Comparison of ENCODE assay signal across 16 cellular contexts in genomic region chrX:148774276-148774675, GRCh38.
DNase-seq lines count a peak whose midpoint lies in the region; TF ChIP-seq lines count a peak whose summit lies in the region.
"Had no signal": no experiment of that assay in that cellular context is flagged by ENCODE, and none has a peak within 500 bp of the region (broad histone marks: within the 10 kb centered on the region; RNA-seq: fewer than 3 reads in every experiment).

No MANE protein-coding gene starts in this region.

- H3K36me3 Mint-ChIP-seq in progenitor cell of endocrine pancreas (ENCODE audit: insufficient read depth), result no peaks in the 10 kb centered on the region
- no peaks in the 10 kb centered on the region for H3K36me3 Mint-ChIP-seq in MCF 10A (ENCODE audit: insufficient read depth, unreplicated experiment)
- H3K36me3 Mint-ChIP-seq: CD4-positive, alpha-beta memory T cell had no signal

- H3K4me1 Mint-ChIP-seq in progenitor cell of endocrine pancreas (ENCODE audit: low read depth) (no peaks in the 10 kb centered on the region), MCF 10A (ENCODE audit: insufficient read depth, unreplicated experiment) (peaks cover 8% of the 10 kb centered on the region)
- H3K4me1 Mint-ChIP-seq: CD14-positive monocyte had no signal

- TF ChIP-seq CTCF in cardiac fibroblast (IDR thresholded peaks at IDR 0.05; ENCODE audit: low read depth, low read length), result no peak
- TF ChIP-seq CTCF in fibroblast of pulmonary artery (IDR thresholded peaks at IDR 0.05; ENCODE audit: low read length, missing control alignments), result no peak
- no peak for TF ChIP-seq CTCF in progenitor cell of endocrine pancreas (IDR thresholded peaks at IDR 0.05; ENCODE audit: unreplicated experiment)
- no peak for TF ChIP-seq CTCF in MCF 10A (IDR thresholded peaks at IDR 0.05; ENCODE audit: unreplicated experiment)

- H3K9me3 Mint-ChIP-seq in progenitor cell of endocrine pancreas (ENCODE audit: low read depth) (peaks cover 34% of the 10 kb centered on the region), MCF 10A (ENCODE audit: unreplicated experiment) (peaks cover 16% of the 10 kb centered on the region)

- no peak overlapping the region for H3K4me3 ChIP-seq in cardiac fibroblast (replicated peaks in 1 of 2; ENCODE audit: low read depth in 2 of 2, low read length in 2 of 2)
- no peak overlapping the region for H3K4me3 ChIP-seq in fibroblast of pulmonary artery (replicated peaks; ENCODE audit: low read depth, low read length)
- H3K4me3 ChIP-seq: A549, BLaER1, GM12878 had no signal

- POLR2A ChIA-PET in MCF 10A (lab: Yijun Ruan, JAX), result no interaction called here

- intact Hi-C loops in MCF 10A (cut with micrococcal nuclease), result no loop called here

- CTCF ChIA-PET in MCF 10A (lab: Yijun Ruan, JAX), result no interaction called here

- no peak overlapping the region for H3K27ac Mint-ChIP-seq in progenitor cell of endocrine pancreas
- no peak overlapping the region for H3K27ac Mint-ChIP-seq in MCF 10A (ENCODE audit: low read depth, unreplicated experiment)
- H3K27ac Mint-ChIP-seq: CD14-positive monocyte; CD4-positive, alpha-beta memory T cell; HFFc6 had no signal

- peak; percentile 60 for DNase-seq in NCI-H226
- DNase-seq in cardiac fibroblast (ENCODE audit: low read depth in 2 of 2), result peak; percentile 39 to 58
- DNase-seq in fibroblast of pulmonary artery (ENCODE audit: low read depth), result peak; percentile 50
- DNase-seq in progenitor cell of endocrine pancreas (ENCODE audit: low spot score, unreplicated experiment), result no peak
- no peak for DNase-seq in MCF 10A (ENCODE audit: unreplicated experiment)
- no peak for DNase-seq in NCI-H2081 treated with DMSO at 0.1 percent for 48 hours (lab: John Stamatoyannopoulos, UW)
- DNase-seq: Calu3; CD4-positive, alpha-beta memory T cell; DMS79 treated with DMSO at 0.1 percent for 48 hours; GOT3; H7; HFFc6 had no signal

- H3K27me3 Mint-ChIP-seq in progenitor cell of endocrine pancreas, result no peaks in the 10 kb centered on the region
- H3K27me3 Mint-ChIP-seq in MCF 10A (ENCODE audit: insufficient read depth, unreplicated experiment), result no peaks in the 10 kb centered on the region
- H3K27me3 Mint-ChIP-seq: CD4-positive, alpha-beta memory T cell had no signal

- H3K4me3 Mint-ChIP-seq in progenitor cell of endocrine pancreas (ENCODE audit: low read depth) (no peak overlapping the region), MCF 10A (ENCODE audit: unreplicated experiment) (no peak overlapping the region)
- H3K4me3 Mint-ChIP-seq: CD14-positive monocyte; CD4-positive, alpha-beta memory T cell; HFFc6 had no signal

- BruUV-seq in MCF 10A (replicated peaks; lab: Mats Ljungman, UMichigan), result no TSS peak

Comparison
In these comparisons a context has a peak if more than half of its experiments do, and no peak if none do; other contexts are left out.
1. DNase-seq: peak in NCI-H226 (single experiment), cardiac fibroblast (2 of 2) and fibroblast of pulmonary artery (single experiment); none in progenitor cell of endocrine pancreas (single experiment), MCF 10A (single experiment) and NCI-H2081 treated with DMSO at 0.1 percent for 48 hours (single experiment).